Comparison of ENCODE assay signal across 8 cellular contexts in genomic region chr19:10603084-10603872, GRCh38. TPM values are rescaled to one million over a fixed set of nuclear protein-coding genes. Genes with fewer than 3 reads are reported as not detected.
A peak's percentile ranks its signal among the peaks of the same experiment; 100 is the strongest.
DNase-seq lines count a peak whose midpoint lies in the region; ATAC-seq and TF ChIP-seq lines count a peak whose summit lies in the region.

No MANE protein-coding gene starts in this region.

- peaks cover 20% of the 10 kb centered on the region for H3K79me1 ChIP-seq in trophoblast cell (ENCODE audit: low read length)

- peak overlapping the region; percentile 83 for H2BK120ac ChIP-seq in trophoblast cell (ENCODE audit: insufficient read depth, low read length, poor library complexity)

- H3K4ac ChIP-seq in trophoblast cell (ENCODE audit: low read depth, low read length): peak overlapping the region; percentile 77

- H3K14ac ChIP-seq in trophoblast cell (ENCODE audit: low read length): peak overlapping the region; percentile 89

- H3K9me3 ChIP-seq in trophoblast cell (ENCODE audit: insufficient read depth, low read depth, low read length): no peaks in the 10 kb centered on the region

- H2BK5ac ChIP-seq in trophoblast cell (ENCODE audit: low read depth, low read length, poor library complexity): peak overlapping the region; percentile 70

- H2AK5ac ChIP-seq in trophoblast cell (ENCODE audit: low read length): peak overlapping the region; percentile 96

- no peak for TF ChIP-seq CTCF in fibroblast of the aortic adventitia (IDR thresholded peaks at IDR 0.05; ENCODE audit: insufficient read depth, low read length)

- peak overlapping the region; percentile 93 for H3K4me3 ChIP-seq in fibroblast of the aortic adventitia (ENCODE audit: low read depth, low read length)
- H3K4me3 ChIP-seq in trophoblast cell (ENCODE audit: low read depth, low read length): peak overlapping the region; percentile 92

- ATAC-seq in GM18867 (IDR thresholded peaks at IDR 0.05; ENCODE audit: unreplicated experiment): peak; percentile 24
- ATAC-seq in HG03565 (IDR thresholded peaks at IDR 0.05; ENCODE audit: unreplicated experiment): no peak

- H3K79me2 ChIP-seq in trophoblast cell (ENCODE audit: control insufficient read depth, insufficient read depth, low read length, poor library complexity): peaks cover 9% of the 10 kb centered on the region

- H3K27ac ChIP-seq in trophoblast cell (ENCODE audit: low read depth, low read length): peak overlapping the region; percentile 54

- H4K8ac ChIP-seq in trophoblast cell (ENCODE audit: low read depth, low read length): peak overlapping the region; percentile 74

- peaks cover 20 to 25% of the 10 kb centered on the region in 2 experiments for H3K4me1 ChIP-seq in trophoblast cell (ENCODE audit: control insufficient read depth in 1 of 2, insufficient read depth in 2 of 2, low read length in 2 of 2)

- WGBS in trophoblast cell (ENCODE audit: extremely low coverage, insufficient coverage, insufficient read length): no CpG with 5 or more reads among the region's 19 CpGs

- peak overlapping the region; percentile 80 for H4K12ac ChIP-seq in trophoblast cell (ENCODE audit: low read depth, low read length)

- peak overlapping the region; percentile 90 for H4K91ac ChIP-seq in trophoblast cell (ENCODE audit: low read depth, low read length)

- peak; percentile 97 for DNase-seq in NAMALWA (ENCODE audit: low spot score)
- DNase-seq in activated T-cell treated with anti-CD3 and anti-CD28 coated beads for 48 hours (ENCODE audit: low read depth): peak; percentile 61
- no peak for DNase-seq in fibroblast of the aortic adventitia (ENCODE audit: low read depth)
- peak; percentile 91 to 95 for DNase-seq in trophoblast cell
- peak; percentile 78 for DNase-seq in ureter (ENCODE audit: low spot score)
- DNase-seq in iPS-NIHi7 (ENCODE audit: extremely low spot score): no peak

- H3K23ac ChIP-seq in trophoblast cell (ENCODE audit: low read length): no peak overlapping the region

- H3K9ac ChIP-seq in trophoblast cell (ENCODE audit: low read length): peak overlapping the region; percentile 57

- H3K36me3 ChIP-seq in trophoblast cell (ENCODE audit: control insufficient read depth in 1 of 2, insufficient read depth in 2 of 2, low read length in 2 of 2): peaks cover 2 to 5% of the 10 kb centered on the region in 2 experiments

- H3K27me3 ChIP-seq in trophoblast cell (ENCODE audit: insufficient read depth, low read length): no peaks in the 10 kb centered on the region

- H3K4me2 ChIP-seq in trophoblast cell (ENCODE audit: low read length): peak overlapping the region; percentile 85

- H3K18ac ChIP-seq in trophoblast cell (ENCODE audit: low read length): peak overlapping the region; percentile 96

- H2AFZ ChIP-seq in trophoblast cell (ENCODE audit: insufficient read depth, low read length, poor library complexity): peak overlapping the region; percentile 64

- H2BK12ac ChIP-seq in trophoblast cell (ENCODE audit: low read length): peak overlapping the region; percentile 46

RNA-seq across cellular contexts. Expression of gene AP1M2, which starts 16.2 kb away (rescaled TPM):
- total RNA-seq in fibroblast of the aortic adventitia (ENCODE audit: low replicate concordance) (not detected in 2 replicates), ureter (81.4 TPM)
- polyA plus RNA-seq in trophoblast cell (2013): 40.5 and 43.5 TPM in 2 replicates

RNA-seq across cellular contexts. Expression of gene SLC44A2, which starts 22.1 kb away (rescaled TPM):
- total RNA-seq in fibroblast of the aortic adventitia (ENCODE audit: low replicate concordance) (48.2 and 71.2 TPM in 2 replicates), ureter (381 TPM)
- polyA plus RNA-seq in trophoblast cell (2013): 232 and 244 TPM in 2 replicates

RNA-seq across cellular contexts. Expression of gene CDKN2D, which starts 34.5 kb away (rescaled TPM):
- total RNA-seq in fibroblast of the aortic adventitia (ENCODE audit: low replicate concordance) (3.8 and 9.2 TPM in 2 replicates), ureter (5.4 TPM)
- 2.6 and 2.7 TPM in 2 replicates for polyA plus RNA-seq in trophoblast cell (2013)

RNA-seq across cellular contexts. Expression of gene KRI1, which starts 37.5 kb away (rescaled TPM):
- 11.1 and 25.0 TPM in 2 replicates for total RNA-seq in fibroblast of the aortic adventitia (ENCODE audit: low replicate concordance)
- polyA plus RNA-seq in trophoblast cell (2013): 12.3 and 12.6 TPM in 2 replicates
- 32.5 TPM for total RNA-seq in ureter

RNA-seq across cellular contexts. Expression of gene ILF3, which starts 50.9 kb away (rescaled TPM):
- total RNA-seq in fibroblast of the aortic adventitia (ENCODE audit: low replicate concordance): 68.3 and 119 TPM in 2 replicates
- polyA plus RNA-seq in trophoblast cell (2013): 200 and 209 TPM in 2 replicates
- 331 TPM for total RNA-seq in ureter

Comparison
In these comparisons a context has a peak if more than half of its experiments do, and no peak if none do; other contexts are left out.
1. DNase-seq: peak in NAMALWA (single experiment), activated T-cell treated with anti-CD3 and anti-CD28 coated beads for 48 hours (single experiment), trophoblast cell (2 of 2) and ureter (single experiment); none in fibroblast of the aortic adventitia (single experiment) and iPS-NIHi7 (single experiment).
2. RNA of gene AP1M2, which starts 16.2 kb away (total RNA-seq): 81.4 TPM in ureter (single experiment); not detected in fibroblast of the aortic adventitia; every median in the first group is over 10 times any median in the second.